In genomic region chr14:27715561-27715960, GRCh38 we compare ENCODE assay signal across 1 cellular context.
TF ChIP-seq lines count a peak whose summit lies in the region.

No MANE protein-coding gene starts in this region.

TF ChIP-seq in HEK293, 187 proteins besides CTCF, POLR2A, EP300 and RAD21 (continued from another document):
- TF ChIP-seq ATF2 (tag by site-specific recombination; IDR thresholded peaks at IDR 0.05; ENCODE audit: low read depth) = no peak
